12 cellular contexts compared by ENCODE assay signal in genomic region chrX:140917354-140918115, GRCh38.
DNase-seq lines count a peak whose midpoint lies in the region; ATAC-seq and TF ChIP-seq lines count a peak whose summit lies in the region.
"Had no signal": no experiment of that assay in that cellular context is flagged by ENCODE, and none has a peak within 500 bp of the region (broad histone marks: within the 10 kb centered on the region; RNA-seq: fewer than 3 reads in every experiment).

No MANE protein-coding gene starts in this region.

- DNase-seq in activated CD8-positive, alpha-beta memory T cell treated with anti-CD3 and anti-CD28 coated beads, Interleukin-2, amount 10 ng/mL, durations not matched to agents 7 days and 5 days: no peak
- no peak for DNase-seq in activated CD8-positive, alpha-beta memory T cell treated with anti-CD3 and anti-CD28 coated beads, Interleukin-2, amount 50 U/mL, for 48 hours
- no peak for DNase-seq in activated T-cell treated with anti-CD3 and anti-CD28 coated beads, Interleukin-2, amount 50 U/mL, for 72 hours
- DNase-seq in renal cortical epithelial cell (ENCODE audit: low read depth) (peak; percentile 15), right atrium auricular region (ENCODE audit: low spot score) (no peak), DMS53 (lab: John Stamatoyannopoulos, UW) (no peak)
- DNase-seq: colonic mucosa; DMS79 treated with DMSO at 0.1 percent for 48 hours; NK-92 treated with Interleukin-12 subunit alpha and Interleukin-12 subunit beta, amount 100 ng/mL, for 24 hours had no signal

- no peaks in the 10 kb centered on the region for H3K27me3 ChIP-seq in right atrium auricular region
- H3K27me3 ChIP-seq: colonic mucosa had no signal

- no peaks in the 10 kb centered on the region for H3K27me3 Mint-ChIP-seq in activated CD8-positive, alpha-beta memory T cell treated with anti-CD3 and anti-CD28 coated beads, Interleukin-2, amount 10 ng/mL, durations not matched to agents 7 days and 5 days
- peaks cover 50% of the 10 kb centered on the region for H3K27me3 Mint-ChIP-seq in activated T-cell treated with anti-CD3 and anti-CD28 coated beads, Interleukin-2, amount 50 U/mL, for 72 hours (ENCODE audit: low read depth)
- H3K27me3 Mint-ChIP-seq: CD4-positive, CD25-positive, alpha-beta regulatory T cell had no signal

- no peaks in the 10 kb centered on the region for H3K9me3 ChIP-seq in right atrium auricular region
- H3K9me3 ChIP-seq: colonic mucosa had no signal

- peaks cover 10% of the 10 kb centered on the region for H3K4me1 Mint-ChIP-seq in activated CD8-positive, alpha-beta memory T cell treated with anti-CD3 and anti-CD28 coated beads, Interleukin-2, amount 10 ng/mL, durations not matched to agents 7 days and 5 days
- peaks cover 23% of the 10 kb centered on the region for H3K4me1 Mint-ChIP-seq in activated T-cell treated with anti-CD3 and anti-CD28 coated beads, Interleukin-2, amount 50 U/mL, for 72 hours (ENCODE audit: low read depth)

- CTCF ChIA-PET in activated CD8-positive, alpha-beta memory T cell treated with anti-CD3 and anti-CD28 coated beads, Interleukin-2, amount 10 ng/mL, durations not matched to agents 7 days and 5 days (lab: Charles Lee): interaction anchor here (0.7 to 1.5 kb wide), 2 partner anchors 41 to 93 kb away, joined by 3 read pairs; no protein-coding TSS in a partner anchor

- H3K9me3 Mint-ChIP-seq in activated CD8-positive, alpha-beta memory T cell treated with anti-CD3 and anti-CD28 coated beads, Interleukin-2, amount 10 ng/mL, durations not matched to agents 7 days and 5 days (ENCODE audit: low read depth): peaks cover 2% of the 10 kb centered on the region
- H3K9me3 Mint-ChIP-seq in activated T-cell treated with anti-CD3 and anti-CD28 coated beads, Interleukin-2, amount 50 U/mL, for 72 hours: no peaks in the 10 kb centered on the region

- no peaks in the 10 kb centered on the region for H3K4me1 ChIP-seq in right atrium auricular region
- H3K4me1 ChIP-seq: colonic mucosa had no signal

- H3K27ac ChIP-seq in right atrium auricular region: no peak overlapping the region
- H3K27ac ChIP-seq: colonic mucosa had no signal

- peak overlapping the region; percentile 79 for H3K27ac Mint-ChIP-seq in activated CD8-positive, alpha-beta memory T cell treated with anti-CD3 and anti-CD28 coated beads, Interleukin-2, amount 10 ng/mL, durations not matched to agents 7 days and 5 days
- H3K27ac Mint-ChIP-seq in activated T-cell treated with anti-CD3 and anti-CD28 coated beads, Interleukin-2, amount 50 U/mL, for 72 hours: peak overlapping the region; percentile 81

- no peak for TF ChIP-seq CTCF in right atrium auricular region (IDR thresholded peaks at IDR 0.05)

- no peaks in the 10 kb centered on the region for H3K36me3 ChIP-seq in right atrium auricular region
- H3K36me3 ChIP-seq: colonic mucosa had no signal

- peak; percentile 27 for ATAC-seq in activated CD8-positive, alpha-beta memory T cell treated with anti-CD3 and anti-CD28 coated beads, Interleukin-2, amount 10 ng/mL, durations not matched to agents 7 days and 5 days
- ATAC-seq in HG03039 (IDR thresholded peaks at IDR 0.05; ENCODE audit: unreplicated experiment) (peak; percentile 68), HG02973 (IDR thresholded peaks at IDR 0.05; ENCODE audit: unreplicated experiment) (no peak)
- peak; percentile 81 to 85 for ATAC-seq in activated T-cell treated with anti-CD3 and anti-CD28 coated beads, Interleukin-2, amount 50 U/mL, for 72 hours (replicated peaks in 1 of 2)

- H3K36me3 Mint-ChIP-seq in activated CD8-positive, alpha-beta memory T cell treated with anti-CD3 and anti-CD28 coated beads, Interleukin-2, amount 10 ng/mL, durations not matched to agents 7 days and 5 days: no peaks in the 10 kb centered on the region
- no peaks in the 10 kb centered on the region for H3K36me3 Mint-ChIP-seq in activated T-cell treated with anti-CD3 and anti-CD28 coated beads, Interleukin-2, amount 50 U/mL, for 72 hours (ENCODE audit: insufficient read depth in 2 of 2)
- H3K36me3 Mint-ChIP-seq: CD4-positive, CD25-positive, alpha-beta regulatory T cell had no signal

- no peak overlapping the region for H3K4me3 ChIP-seq in right atrium auricular region
- H3K4me3 ChIP-seq: colonic mucosa had no signal

- H3K4me3 Mint-ChIP-seq in activated CD8-positive, alpha-beta memory T cell treated with anti-CD3 and anti-CD28 coated beads, Interleukin-2, amount 10 ng/mL, durations not matched to agents 7 days and 5 days: no peak overlapping the region
- H3K4me3 Mint-ChIP-seq in activated T-cell treated with anti-CD3 and anti-CD28 coated beads, Interleukin-2, amount 50 U/mL, for 72 hours: peak overlapping the region; percentile 53 to 68
- H3K4me3 Mint-ChIP-seq: CD4-positive, CD25-positive, alpha-beta regulatory T cell had no signal
